In the genomic region with DNA sequence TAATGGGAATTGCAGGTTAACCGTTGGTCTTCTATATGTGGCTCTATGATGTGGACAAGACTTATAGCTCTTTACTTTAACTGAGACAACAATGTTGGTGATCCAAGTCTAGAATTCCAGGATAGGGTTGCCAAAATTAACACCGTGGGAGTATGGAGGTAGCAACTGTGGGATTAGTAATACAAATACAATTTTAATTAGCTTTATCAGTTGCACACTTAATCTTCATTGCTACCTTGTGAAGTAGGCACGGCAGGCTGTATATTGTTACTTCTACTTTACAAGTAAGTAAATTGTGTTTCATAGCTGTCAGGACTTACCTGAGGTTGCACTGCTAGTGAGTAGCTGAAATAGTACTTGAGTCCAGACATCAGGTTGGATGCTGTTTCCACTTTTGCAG, we compare ENCODE assay signal across 18 cellular contexts. TPM values are rescaled to one million over a fixed set of nuclear protein-coding genes. Genes with fewer than 3 reads are reported as not detected.
DNase-seq lines count a peak whose midpoint lies in the region; ATAC-seq, FAIRE-seq and TF ChIP-seq lines count a peak whose summit lies in the region.
"Had no signal": no experiment of that assay in that cellular context is flagged by ENCODE, and none has a peak within 500 bp of the region (broad histone marks: within the 10 kb centered on the region; RNA-seq: fewer than 3 reads in every experiment).

No MANE protein-coding gene starts in this region.

- H3K9ac ChIP-seq in IMR-90 (ENCODE audit: low read depth, low read length) (no peak overlapping the region), mucosa of stomach (ENCODE audit: low read length) (no peak overlapping the region)

- no peak overlapping the region for H3K4me2 ChIP-seq in IMR-90 (ENCODE audit: low read depth, low read length)
- H3K4me2 ChIP-seq: A549 had no signal

- no peak overlapping the region for H3K56ac ChIP-seq in IMR-90 (ENCODE audit: extremely low read depth, insufficient read depth, low read length)

- TF ChIP-seq CTCF in Calu3 (IDR thresholded peaks at IDR 0.05; ENCODE audit: unreplicated experiment) = no peak
- TF ChIP-seq CTCF in IMR-90 (conservative IDR thresholded peaks at IDR 0.05; ENCODE audit: low read depth, low read length) = no peak
- TF ChIP-seq CTCF in WTC11 (IDR thresholded peaks at IDR 0.05) = no peak

- no peak overlapping the region for H3K18ac ChIP-seq in IMR-90 (ENCODE audit: low read depth, low read length)

- no peak for TF ChIP-seq RAD21 in IMR-90 (IDR thresholded peaks at IDR 0.05; ENCODE audit: low read length)

- peaks cover 11 to 72% of the 10 kb centered on the region in 2 experiments for H3K79me1 ChIP-seq in IMR-90 (ENCODE audit: low read depth in 1 of 2, low read length in 2 of 2)

- H3K27me3 Mint-ChIP-seq in Calu3 (ENCODE audit: unreplicated experiment) (no peaks in the 10 kb centered on the region), WTC11 (ENCODE audit: low read depth) (no peaks in the 10 kb centered on the region)
- H3K27me3 Mint-ChIP-seq: CD4-positive, alpha-beta T cell had no signal

- H3K27ac ChIP-seq in IMR-90 (ENCODE audit: insufficient read depth, low read length) (no peak overlapping the region), small intestine (ENCODE audit: low read depth in 1 of 2, low read length in 1 of 2) (no peak overlapping the region)
- H3K27ac ChIP-seq: 22Rv1, A549, C4-2B had no signal

- no peak overlapping the region for H2AK5ac ChIP-seq in IMR-90 (ENCODE audit: low read depth, low read length)

- intact Hi-C loops in Calu3 (cut with micrococcal nuclease; ENCODE audit: unreplicated experiment) (no loop called here), IMR-90 (cut with micrococcal nuclease) (no loop called here)

- H3K4me3 ChIP-seq in IMR-90 (ENCODE audit: insufficient read depth, low read depth, low read length) (no peak overlapping the region), mucosa of stomach (ENCODE audit: low read length) (peak overlapping the region; percentile 8), small intestine (ENCODE audit: low read depth in 1 of 2, low read length in 2 of 2) (no peak overlapping the region)
- H3K4me3 ChIP-seq: A549 had no signal

- H3K4me1 Mint-ChIP-seq in Calu3 (ENCODE audit: low read depth, unreplicated experiment) = peaks cover 50% of the 10 kb centered on the region
- H3K4me1 Mint-ChIP-seq in WTC11 = peaks cover 9% of the 10 kb centered on the region
- peaks cover 34% of the 10 kb centered on the region for H3K4me1 Mint-ChIP-seq in stimulated activated effector memory CD8-positive, alpha-beta T cell treated with anti-CD3 and anti-CD28 coated beads, Interleukin-12 subunit alpha, Interleukin-12 subunit beta, amount 100 ng/mL, for 72 hours

- H3K27ac Mint-ChIP-seq in Calu3 (ENCODE audit: unreplicated experiment) (peak overlapping the region; percentile 30), WTC11 (no peak overlapping the region)
- no peak overlapping the region for H3K27ac Mint-ChIP-seq in stimulated activated effector memory CD8-positive, alpha-beta T cell treated with anti-CD3 and anti-CD28 coated beads, Interleukin-12 subunit alpha, Interleukin-12 subunit beta, amount 100 ng/mL, for 72 hours
- H3K27ac Mint-ChIP-seq: CD4-positive, alpha-beta T cell had no signal

- no peak overlapping the region for H2BK20ac ChIP-seq in IMR-90 (ENCODE audit: low read depth, low read length)

- WGBS in IMR-90 (ENCODE audit: extremely low coverage in 2 of 2, insufficient read length in 1 of 2), 2 experiments = no CpG with 5 or more reads among the region's 3 CpGs
- 36 to 70% (median 49%) methylated on average over 3 of the region's 3 CpGs for WGBS in small intestine, 3 donors

- H3K9me3 ChIP-seq in IMR-90 (ENCODE audit: control insufficient read depth, insufficient read depth, low read length) = no peaks in the 10 kb centered on the region
- H3K9me3 ChIP-seq in mucosa of stomach (ENCODE audit: control insufficient read depth, low read length) = no peaks in the 10 kb centered on the region
- no peaks in the 10 kb centered on the region for H3K9me3 ChIP-seq in small intestine (ENCODE audit: control insufficient read depth, low read depth)
- H3K9me3 ChIP-seq: A549, Caco-2 had no signal

- H4K5ac ChIP-seq in IMR-90 (ENCODE audit: low read depth, low read length) = no peak overlapping the region

- BruUV-seq in Calu3 (replicated peaks; lab: Mats Ljungman, UMichigan) = no TSS peak
- BruUV-seq in IMR-90 (replicated peaks; lab: Mats Ljungman, UMichigan) = no TSS peak

- H3K4ac ChIP-seq in IMR-90 (ENCODE audit: low read depth, low read length) = no peak overlapping the region

- TF ChIP-seq POLR2A in IMR-90 (IDR thresholded peaks at IDR 0.05; ENCODE audit: low read depth, low read length) = no peak

- H4K20me1 ChIP-seq in IMR-90 (ENCODE audit: insufficient read depth, low read length) = peaks cover 51% of the 10 kb centered on the region

- H3K23ac ChIP-seq in IMR-90 (ENCODE audit: low read depth, low read length) = no peak overlapping the region

- H3K14ac ChIP-seq in IMR-90 (replicated peaks; ENCODE audit: low read depth, low read length) = no peak overlapping the region

- FAIRE-seq in small intestine (lab: Jason Lieb, UNC) = no peak
- FAIRE-seq: A549 had no signal

- H2BK5ac ChIP-seq in IMR-90 (ENCODE audit: low read depth, low read length, poor library complexity, severe bottlenecking) = no peak overlapping the region

- no peak overlapping the region for H3K4me3 Mint-ChIP-seq in Calu3 (ENCODE audit: low read depth, unreplicated experiment)
- H3K4me3 Mint-ChIP-seq in WTC11 = no peak overlapping the region
- H3K4me3 Mint-ChIP-seq in stimulated activated effector memory CD8-positive, alpha-beta T cell treated with anti-CD3 and anti-CD28 coated beads, Interleukin-12 subunit alpha, Interleukin-12 subunit beta, amount 100 ng/mL, for 72 hours = no peak overlapping the region
- H3K4me3 Mint-ChIP-seq: CD4-positive, alpha-beta T cell had no signal

- dilution Hi-C loops in IMR-90 (cut with HindIII; ENCODE audit: low sequenced_read_pairs, unreplicated experiment) = no loop called here

- H3K36me3 ChIP-seq in IMR-90 (ENCODE audit: control insufficient read depth, insufficient read depth, low read length) = no peaks in the 10 kb centered on the region
- H3K36me3 ChIP-seq in mucosa of stomach (ENCODE audit: control insufficient read depth, insufficient read depth, low read length) = no peaks in the 10 kb centered on the region
- H3K36me3 ChIP-seq in small intestine (ENCODE audit: control insufficient read depth in 2 of 2, insufficient read depth in 2 of 2, low read length in 2 of 2) = no peaks in the 10 kb centered on the region

- H4K91ac ChIP-seq in IMR-90 (ENCODE audit: insufficient read depth, low read depth, low read length) = no peak overlapping the region

- in situ Hi-C loops in IMR-90 (cut with MboI; ENCODE audit: low sequenced_read_pairs) = no loop called here

- H4K8ac ChIP-seq in IMR-90 (ENCODE audit: low read depth in 2 of 2, low read length in 2 of 2) = no peak overlapping the region

- ATAC-seq in IMR-90 (ENCODE audit: low read depth) (no peak), WTC11 (no peak)
- no peak for ATAC-seq in stimulated activated effector memory CD8-positive, alpha-beta T cell treated with anti-CD3 and anti-CD28 coated beads, Interleukin-12 subunit alpha, Interleukin-12 subunit beta, amount 100 ng/mL, for 72 hours
- ATAC-seq: A549 had no signal

- peak overlapping the region; percentile 18; the same call in 1 of the 3 replicates for H2BK15ac ChIP-seq in IMR-90 (ENCODE audit: low read depth, low read length)

- H2AK9ac ChIP-seq in IMR-90 (replicated peaks; ENCODE audit: low read depth, low read length, poor library complexity) = no peak overlapping the region

- peaks cover 4% of the 10 kb centered on the region for H3K9me1 ChIP-seq in IMR-90 (ENCODE audit: insufficient read depth, low read length)

- H3K27me3 ChIP-seq in IMR-90 (ENCODE audit: control insufficient read depth, insufficient read depth, low read length) (no peaks in the 10 kb centered on the region), mucosa of stomach (ENCODE audit: control insufficient read depth, insufficient read depth, low read length) (no peaks in the 10 kb centered on the region), small intestine (ENCODE audit: control insufficient read depth in 2 of 2, insufficient read depth in 2 of 2, low read length in 2 of 2) (no peaks in the 10 kb centered on the region)

- H3K9me3 Mint-ChIP-seq in Calu3 (ENCODE audit: low read depth, unreplicated experiment) (no peaks in the 10 kb centered on the region), WTC11 (no peaks in the 10 kb centered on the region)
- H3K9me3 Mint-ChIP-seq in stimulated activated effector memory CD8-positive, alpha-beta T cell treated with anti-CD3 and anti-CD28 coated beads, Interleukin-12 subunit alpha, Interleukin-12 subunit beta, amount 100 ng/mL, for 72 hours = no peaks in the 10 kb centered on the region
- H3K9me3 Mint-ChIP-seq: CD4-positive, alpha-beta T cell had no signal

- H2BK120ac ChIP-seq in IMR-90 (ENCODE audit: low read depth, low read length) = no peak overlapping the region

- peaks cover 9% of the 10 kb centered on the region for H3K4me1 ChIP-seq in IMR-90 (ENCODE audit: control insufficient read depth, insufficient read depth, low read length)
- peaks cover 26% of the 10 kb centered on the region for H3K4me1 ChIP-seq in mucosa of stomach (ENCODE audit: control insufficient read depth, insufficient read depth, low read length)
- H3K4me1 ChIP-seq in small intestine (ENCODE audit: control insufficient read depth in 2 of 2, insufficient read depth in 1 of 2, low read depth in 1 of 2, low read length in 1 of 2) = peaks cover 7 to 11% of the 10 kb centered on the region in 2 donors

- H2AFZ ChIP-seq in IMR-90 (replicated peaks; ENCODE audit: low read length, poor library complexity) = no peak overlapping the region

- no peak for DNase-seq in Calu3
- DNase-seq in IMR-90 = no peak
- DNase-seq in small intestine = peak; percentile 13
- no peak for DNase-seq in NCI-H510A (lab: John Stamatoyannopoulos, UW)
- DNase-seq in WTC11 (ENCODE audit: low spot score) = no peak
- DNase-seq in stimulated activated effector memory CD8-positive, alpha-beta T cell treated with anti-CD3 and anti-CD28 coated beads, Interleukin-12 subunit alpha, Interleukin-12 subunit beta, amount 100 ng/mL, for 72 hours (ENCODE audit: low spot score in 2 of 2) = no peak
- DNase-seq: AML-193; Caco-2; CD4-positive, alpha-beta T cell; DMS153; DMS79; GF-D8; GOT3; H7 had no signal

- CTCF ChIA-PET in Calu3 (lab: Charles Lee) (interaction anchor here (1.0 to 2.5 kb wide), 2 partner anchors 21 to 101 kb away, joined by 3 to 9 read pairs; a partner anchor contains a TSS), IMR-90 (lab: Yijun Ruan, JAX) (no interaction called here), WTC11 (lab: Charles Lee) (interaction anchor here (1.0 to 1.4 kb wide), 3 partner anchors 21 to 214 kb away, joined by 4 read pairs; a partner anchor contains a TSS)

- peaks cover 9% of the 10 kb centered on the region for H3K36me3 Mint-ChIP-seq in Calu3 (ENCODE audit: insufficient read depth, unreplicated experiment)
- no peaks in the 10 kb centered on the region for H3K36me3 Mint-ChIP-seq in WTC11
- H3K36me3 Mint-ChIP-seq in stimulated activated effector memory CD8-positive, alpha-beta T cell treated with anti-CD3 and anti-CD28 coated beads, Interleukin-12 subunit alpha, Interleukin-12 subunit beta, amount 100 ng/mL, for 72 hours = no peaks in the 10 kb centered on the region

- POLR2A ChIA-PET in IMR-90 (lab: Charles Lee; ENCODE audit: unreplicated experiment) = no interaction called here
- POLR2A ChIA-PET in WTC11 (lab: Charles Lee) = no interaction called here

RNA-seq across cellular contexts. Expression of a gene that starts 21.0 kb away (rescaled TPM):
- total RNA-seq in Calu3 (2022) (34.5 and 40.1 TPM in 2 replicates), IMR-90 (2012; rRNA removed) (26.1 and 29.4 TPM in 2 replicates), WTC11 (2021) (17.0 to 19.5 TPM (median 19.2 TPM) in 3 replicates)
- polyA plus RNA-seq in IMR-90 (2012; rRNA removed) (21.3 and 22.3 TPM in 2 replicates), small intestine (10 to 100 TPM in 2 of 3 donors, 1 to 10 TPM in 1; 9.2 to 14.8 (median 11.5) TPM)
- polyA plus RNA-seq in IMR-90 (2012; cell fraction: cytosol; rRNA removed) = 8.9 and 9.6 TPM in 2 replicates
- polyA plus RNA-seq in IMR-90 (2012; cell fraction: nucleus; rRNA removed; ENCODE audit: low replicate concordance) = 79.3 and 99.6 TPM in 2 replicates
